14 cellular contexts compared by ENCODE assay signal in genomic region chr5:139839416-139839815, GRCh38. TPM values are rescaled to one million over a fixed set of nuclear protein-coding genes. Genes with fewer than 3 reads are reported as not detected.
DNase-seq lines count a peak whose midpoint lies in the region; ATAC-seq, FAIRE-seq and TF ChIP-seq lines count a peak whose summit lies in the region.
"Had no signal": no experiment of that assay in that cellular context is flagged by ENCODE, and none has a peak within 500 bp of the region (broad histone marks: within the 10 kb centered on the region; RNA-seq: fewer than 3 reads in every experiment).

No MANE protein-coding gene starts in this region.

- no peaks in the 10 kb centered on the region for H3K9me3 ChIP-seq in kidney (ENCODE audit: control insufficient read depth in 1 of 2, low read length in 2 of 2)
- H3K9me3 ChIP-seq: BLaER1 had no signal

- no peak overlapping the region for H3K27ac ChIP-seq in kidney (ENCODE audit: low read depth in 2 of 2, low read length in 2 of 2)
- H3K27ac ChIP-seq: 22Rv1, BLaER1 had no signal

- TF ChIP-seq CTCF in kidney (IDR thresholded peaks at IDR 0.05; ENCODE audit: borderline replicate concordance, extremely low read depth, insufficient read depth): no peak

- FAIRE-seq in kidney (lab: Jason Lieb, UNC): no peak
- FAIRE-seq: GM18507 had no signal

- intact Hi-C loops in kidney (cut with DNase I): no loop called here
- intact Hi-C loops in posterior vena cava (cut with DNase I): no loop called here

- DNase-seq in activated CD4-positive, CD25-positive, alpha-beta regulatory T cell treated with anti-CD3 and anti-CD28 coated beads, Interleukin-2, amount 50 U/mL, for 72 hours: peak; percentile 17
- DNase-seq in kidney: peak; percentile 46
- DNase-seq in posterior vena cava (ENCODE audit: low spot score): peak; percentile 67
- DNase-seq in NCI-H526 (lab: John Stamatoyannopoulos, UW): no peak
- DNase-seq in SIG-M5 treated with dmso at 0.1 percent for 504 hours (lab: John Stamatoyannopoulos, UW; ENCODE audit: unreplicated experiment): no peak
- DNase-seq: AML-193; CD4-positive, CD25-positive, alpha-beta regulatory T cell; DMS 273 treated with DMSO at 0.1 percent for 48 hours; H9 had no signal

- no peaks in the 10 kb centered on the region for H3K4me1 ChIP-seq in kidney (ENCODE audit: control insufficient read depth in 1 of 2, insufficient read depth in 1 of 2, low read depth in 1 of 2, low read length in 2 of 2)

- no peak overlapping the region for H3K4me3 ChIP-seq in kidney (ENCODE audit: low read length in 2 of 2)
- H3K4me3 ChIP-seq: BLaER1 had no signal

- ATAC-seq in activated CD4-positive, CD25-positive, alpha-beta regulatory T cell treated with anti-CD3 and anti-CD28 coated beads, Interleukin-2, amount 50 U/mL, for 24 hours: no peak
- no peak for ATAC-seq in HG02610 (IDR thresholded peaks at IDR 0.05; ENCODE audit: unreplicated experiment)

- H3K9ac ChIP-seq in kidney (ENCODE audit: low read length in 2 of 2): no peak overlapping the region
- H3K9ac ChIP-seq: BLaER1 had no signal

- H3K36me3 ChIP-seq in kidney (ENCODE audit: control insufficient read depth in 1 of 2, insufficient read depth in 2 of 2, low read length in 2 of 2): no peaks in the 10 kb centered on the region
- H3K36me3 ChIP-seq: BLaER1 had no signal

RNA-seq across cellular contexts. Expression of gene PSD2, which starts 43.8 kb away (rescaled TPM):
- total RNA-seq in kidney (0.13 TPM), posterior vena cava (under 1 TPM; 0.14 TPM)
- polyA plus RNA-seq in kidney (ENCODE audit: insufficient read depth, low read depth, low replicate concordance): 0.09 TPM
- total RNA-seq: CD4-positive, CD25-positive, alpha-beta regulatory T cell had no signal
- polyA plus RNA-seq: CD4-positive, CD25-positive, alpha-beta regulatory T cell had no signal

Comparison
In these comparisons a context has a peak if more than half of its experiments do, and no peak if none do; other contexts are left out.
1. DNase-seq: peak in activated CD4-positive, CD25-positive, alpha-beta regulatory T cell treated with anti-CD3 and anti-CD28 coated beads, Interleukin-2, amount 50 U/mL, for 72 hours (single experiment), kidney (single experiment) and posterior vena cava (single experiment); none in NCI-H526 (0 of 2) and SIG-M5 treated with dmso at 0.1 percent for 504 hours (single experiment).